22 cellular contexts compared by ENCODE assay signal in the genomic region with DNA sequence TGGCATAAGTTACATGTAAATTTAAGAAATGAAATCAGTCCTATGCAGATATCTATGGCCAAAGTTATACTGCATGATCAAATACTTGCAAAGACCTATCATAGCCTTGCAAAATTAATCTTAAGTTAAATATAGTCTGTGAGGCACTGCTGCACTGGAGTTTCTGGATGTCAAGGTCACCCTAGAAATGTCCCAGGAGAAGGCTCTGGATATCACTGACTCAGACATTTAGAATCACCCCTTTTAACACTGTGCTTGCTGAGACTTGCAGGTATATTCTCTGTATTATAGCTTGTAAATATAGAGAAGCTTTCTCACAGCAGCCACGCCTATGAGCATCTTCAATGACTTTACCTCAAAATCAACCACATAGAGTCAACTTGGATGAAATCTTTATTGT.
"Had no signal": no experiment of that assay in that cellular context is flagged by ENCODE, and none has a peak within 500 bp of the region (broad histone marks: within the 10 kb centered on the region; RNA-seq: fewer than 3 reads in every experiment).

No MANE protein-coding gene starts in this region.

- DNase-seq: activated B cell treated with CpG ODN at 0.5 μM for 24 hours; activated CD4-positive, alpha-beta T cell treated with anti-CD3 and anti-CD28 coated beads for 36 hours; activated CD4-positive, alpha-beta T cell treated with anti-CD3 and anti-CD28 coated beads, Interleukin-2, amount 50 U/mL, for 48 hours; activated naive CD4-positive, alpha-beta T cell treated with Interleukin-2 at 50 U/mL for 16 hours; activated naive CD8-positive, alpha-beta T cell treated with anti-CD3 and anti-CD28 coated beads for 36 hours; activated T-cell treated with anti-CD3 and anti-CD28 coated beads, Interleukin-2, amount 50 U/mL, for 48 hours; amniotic stem cell; central memory CD4-positive, alpha-beta T cell; dermis blood vessel endothelial cell; effector CD8-positive, alpha-beta T cell; gastrocnemius medialis; left colon; lower lobe of right lung; naive thymus-derived CD8-positive, alpha-beta T cell; posterior cingulate gyrus; sigmoid colon; spleen; stimulated activated CD4-positive, alpha-beta T cell treated with anti-CD3 and anti-CD28 coated beads, Interleukin-4, amount 100 ng/mL, for 1 hour; stimulated activated naive CD8-positive, alpha-beta T cell treated with anti-CD3 and anti-CD28 coated beads, Interleukin-15, Interleukin-2, amounts not matched to agents 100 U/mL and 50 U/mL, for 24 hours; upper lobe of right lung had no signal

- H3K27me3 ChIP-seq: esophagus muscularis mucosa, gastrocnemius medialis, neural progenitor cell, sigmoid colon, spleen, upper lobe of right lung had no signal

- H3K4me1 ChIP-seq: gastrocnemius medialis, lower lobe of right lung, neural progenitor cell, spleen, upper lobe of right lung had no signal

- H3K36me3 ChIP-seq: esophagus muscularis mucosa, gastrocnemius medialis, lower lobe of right lung, neural progenitor cell, sigmoid colon, spleen, upper lobe of right lung had no signal

- H3K27ac ChIP-seq: esophagus muscularis mucosa, gastrocnemius medialis, lower lobe of right lung, neural progenitor cell, sigmoid colon, spleen, upper lobe of right lung had no signal

- H3K4me3 ChIP-seq: esophagus muscularis mucosa, gastrocnemius medialis, lower lobe of right lung, neural progenitor cell, sigmoid colon, spleen, upper lobe of right lung had no signal

- ATAC-seq: activated CD4-positive, alpha-beta T cell treated with anti-CD3 and anti-CD28 coated beads for 36 hours; left colon; lower lobe of right lung; naive thymus-derived CD8-positive, alpha-beta T cell; stimulated activated naive CD8-positive, alpha-beta T cell treated with anti-CD3 and anti-CD28 coated beads, Interleukin-15, Interleukin-2, amounts not matched to agents 100 U/mL and 50 U/mL, for 24 hours; upper lobe of right lung had no signal

- H3K9me3 ChIP-seq: gastrocnemius medialis, lower lobe of right lung, sigmoid colon, upper lobe of right lung had no signal
